Comparison of ENCODE assay signal across 31 cellular contexts in the genomic region with DNA sequence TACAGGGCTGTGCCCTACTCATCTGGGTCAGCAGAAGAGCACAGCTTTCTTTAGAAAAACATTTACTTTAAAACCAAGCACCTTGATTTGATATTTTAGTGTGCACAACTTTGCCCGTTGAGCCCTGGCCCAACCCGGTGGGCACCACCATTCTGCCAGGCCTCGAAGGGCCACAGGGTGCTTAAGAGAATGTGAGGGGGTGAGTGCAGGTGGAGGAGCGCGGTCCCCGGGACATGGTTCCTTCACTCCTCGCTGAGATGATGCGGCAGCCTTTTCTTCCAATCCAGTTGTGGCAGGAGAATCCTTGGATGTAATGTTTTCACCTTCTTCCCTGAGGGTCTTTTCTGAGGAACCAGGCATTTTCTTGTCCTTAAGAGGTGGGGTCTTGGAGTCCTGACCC.
"Had no signal": no experiment of that assay in that cellular context is flagged by ENCODE, and none has a peak within 500 bp of the region (broad histone marks: within the 10 kb centered on the region; RNA-seq: fewer than 3 reads in every experiment).

No MANE protein-coding gene starts in this region.

- DNase-seq: activated B cell treated with CpG ODN at 0.5 μM for 24 hours; activated CD4-positive, alpha-beta T cell treated with anti-CD3 and anti-CD28 coated beads for 48 hours; activated CD4-positive, alpha-beta T cell treated with anti-CD3 and anti-CD28 coated beads, Interleukin-2, amount 50 U/mL, for 4 hours; activated CD4-positive, CD25-positive, alpha-beta regulatory T cell treated with anti-CD3 and anti-CD28 coated beads, Interleukin-2, amount 50 U/mL, for 72 hours; activated CD8-positive, alpha-beta T cell treated with anti-CD3 and anti-CD28 coated beads for 36 hours; activated effector memory CD4-positive, alpha-beta T cell treated with anti-CD3 and anti-CD28 coated beads, Interleukin-2, amount 50 U/mL, for 16 hours; activated naive CD4-positive, alpha-beta T cell; activated naive CD4-positive, alpha-beta T cell treated with anti-CD3 and anti-CD28 coated beads, Interleukin-2, amount 50 U/mL, for 16 hours; activated naive CD8-positive, alpha-beta T cell treated with anti-CD3 and anti-CD28 coated beads for 36 hours; activated T-cell treated with anti-CD3 and anti-CD28 coated beads, Interleukin-2, amount 50 U/mL, for 1 hour; activated T-cell treated with anti-CD3 and anti-CD28 coated beads, Interleukin-2, amount 50 U/mL, for 72 hours; amniotic stem cell; aorta; brain microvascular endothelial cell; central memory CD4-positive, alpha-beta T cell; NCI-H1105; NCI-H1417 treated with DMSO at 0.1 percent for 48 hours; NCI-H1694; NCI-H2081 treated with DMSO at 0.1 percent for 48 hours; NCI-H226; NCI-H524 treated with DMSO at 0.1 percent for 48 hours; PC-3; Peyer's patch; RPMI8226; SHP77 treated with DMSO at 0.1 percent for 48 hours; SK-N-SH; T-cell; T-helper 17 cell had no signal

- H3K27ac Mint-ChIP-seq: activated B cell treated with CpG ODN at 0.5 μM for 24 hours; activated CD8-positive, alpha-beta T cell treated with anti-CD3 and anti-CD28 coated beads for 36 hours; activated naive CD8-positive, alpha-beta T cell treated with anti-CD3 and anti-CD28 coated beads for 36 hours; activated T-cell treated with anti-CD3 and anti-CD28 coated beads, Interleukin-2, amount 50 U/mL, for 72 hours; activated T-helper 17 cell treated with anti-CD3 and anti-CD28 coated beads, Interleukin-2, amount 50 U/mL, for 72 hours; T-cell; T-helper 17 cell had no signal

- H3K4me1 ChIP-seq: Peyer's patch, SJSA1 had no signal

- H3K9me2 ChIP-seq: SK-N-SH had no signal

- H3K36me3 ChIP-seq: brain microvascular endothelial cell, Peyer's patch, SJSA1 had no signal

- H3K4me3 ChIP-seq: Peyer's patch, SJSA1 had no signal

- H3K27me3 Mint-ChIP-seq: activated B cell treated with CpG ODN at 0.5 μM for 24 hours; activated CD8-positive, alpha-beta T cell treated with anti-CD3 and anti-CD28 coated beads for 36 hours; activated naive CD8-positive, alpha-beta T cell treated with anti-CD3 and anti-CD28 coated beads for 36 hours had no signal

- H3K36me3 Mint-ChIP-seq: activated naive CD8-positive, alpha-beta T cell treated with anti-CD3 and anti-CD28 coated beads for 36 hours had no signal

- ATAC-seq: activated CD8-positive, alpha-beta T cell treated with anti-CD3 and anti-CD28 coated beads for 36 hours; activated T-cell treated with anti-CD3 and anti-CD28 coated beads, Interleukin-2, amount 50 U/mL, for 72 hours; activated T-helper 17 cell treated with anti-CD3 and anti-CD28 coated beads, Interleukin-2, amount 50 U/mL, for 72 hours; PC-3; T-cell; T-helper 17 cell had no signal

- H3K4me1 Mint-ChIP-seq: activated B cell treated with CpG ODN at 0.5 μM for 24 hours; activated naive CD8-positive, alpha-beta T cell treated with anti-CD3 and anti-CD28 coated beads for 36 hours; activated T-helper 17 cell treated with anti-CD3 and anti-CD28 coated beads, Interleukin-2, amount 50 U/mL, for 72 hours; T-cell; T-helper 17 cell had no signal

- H3K9ac ChIP-seq: SK-N-SH had no signal

- H3K27me3 ChIP-seq: brain microvascular endothelial cell, Peyer's patch, SJSA1 had no signal

- H3K4me3 Mint-ChIP-seq: activated B cell treated with CpG ODN at 0.5 μM for 24 hours; activated CD8-positive, alpha-beta T cell treated with anti-CD3 and anti-CD28 coated beads for 36 hours; activated naive CD8-positive, alpha-beta T cell treated with anti-CD3 and anti-CD28 coated beads for 36 hours; activated T-cell treated with anti-CD3 and anti-CD28 coated beads, Interleukin-2, amount 50 U/mL, for 72 hours; activated T-helper 17 cell treated with anti-CD3 and anti-CD28 coated beads, Interleukin-2, amount 50 U/mL, for 72 hours; T-cell; T-helper 17 cell had no signal

- H3K9me3 ChIP-seq: SJSA1, SK-N-SH had no signal

- H3K4me2 ChIP-seq: SK-N-SH had no signal

- H3K27ac ChIP-seq: brain microvascular endothelial cell, Peyer's patch, SJSA1, VCaP had no signal
